8 cellular contexts compared by ENCODE assay signal in the genomic region with DNA sequence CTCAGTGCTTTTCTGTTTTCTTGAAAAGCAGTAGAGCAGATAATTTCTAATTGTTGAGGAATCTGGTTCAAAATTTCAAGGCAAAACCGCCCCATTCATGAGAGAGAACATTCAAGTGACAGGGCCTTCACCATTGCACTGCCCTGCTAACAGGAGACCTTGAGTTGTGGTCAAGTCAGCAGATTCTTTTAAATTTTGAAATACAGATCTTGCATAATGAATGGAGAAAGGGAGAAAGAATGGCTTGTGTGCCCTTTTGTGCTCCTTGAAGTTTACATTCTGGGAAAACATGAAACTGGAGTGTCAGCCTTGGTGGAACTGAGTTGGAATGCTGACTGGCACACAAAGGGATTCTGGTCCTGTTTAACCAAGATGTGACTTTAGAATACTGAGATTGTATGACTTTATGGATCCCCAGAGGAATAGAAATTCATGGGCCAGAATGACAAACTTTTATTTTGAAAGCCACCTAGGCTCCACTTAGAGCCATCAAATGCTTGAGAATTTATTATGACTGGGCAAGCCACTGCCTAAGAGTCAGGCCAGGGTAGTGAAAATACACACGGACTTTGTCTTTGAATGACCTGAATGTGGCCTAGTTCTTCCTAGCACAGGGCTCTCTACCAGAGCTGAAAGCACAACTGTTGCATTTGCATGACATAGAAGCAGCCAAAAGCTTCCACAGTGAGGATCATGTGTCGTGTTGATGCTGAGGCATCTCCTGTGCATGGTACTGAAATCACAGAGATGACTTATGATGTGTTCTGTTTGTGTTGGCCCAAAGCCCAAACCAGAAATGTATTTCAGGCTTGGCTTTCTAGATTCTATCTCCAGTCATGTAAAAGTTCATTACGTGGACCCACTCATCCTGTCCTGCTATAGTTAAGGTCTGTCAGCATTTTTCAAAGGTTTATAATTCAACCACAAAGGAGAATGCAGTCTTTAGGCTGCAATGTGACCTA.
DNase-seq lines count a peak whose midpoint lies in the region; ATAC-seq and TF ChIP-seq lines count a peak whose summit lies in the region.

No MANE protein-coding gene starts in this region.

- no peak for TF ChIP-seq CTCF in Panc1 (IDR thresholded peaks at IDR 0.05)
- no peak for TF ChIP-seq CTCF in fibroblast of pulmonary artery (IDR thresholded peaks at IDR 0.05; ENCODE audit: low read length, missing control alignments)
- TF ChIP-seq CTCF in progenitor cell of endocrine pancreas (IDR thresholded peaks at IDR 0.05; ENCODE audit: unreplicated experiment), result no peak

- no peaks in the 10 kb centered on the region for H3K27me3 Mint-ChIP-seq in progenitor cell of endocrine pancreas
- H3K27me3 Mint-ChIP-seq in activated naive CD8-positive, alpha-beta T cell treated with anti-CD3 and anti-CD28 coated beads for 36 hours, result peaks cover 8% of the 10 kb centered on the region

- ATAC-seq in Panc1, result peak; percentile 79

- H3K4me3 ChIP-seq in Panc1 (ENCODE audit: low read depth in 2 of 2, low read length in 2 of 2), result no peak overlapping the region
- no peak overlapping the region for H3K4me3 ChIP-seq in fibroblast of pulmonary artery (replicated peaks; ENCODE audit: low read depth, low read length)

- CTCF ChIA-PET in Panc1 (lab: Charles Lee), result no interaction called here

- H3K36me3 ChIP-seq in Panc1 (ENCODE audit: control insufficient read depth, insufficient read depth, low read length), result no peaks in the 10 kb centered on the region

- no peaks in the 10 kb centered on the region for H3K27me3 ChIP-seq in Panc1 (ENCODE audit: control insufficient read depth, insufficient read depth, low read length)

- intact Hi-C loops in Panc1 (cut with micrococcal nuclease; ENCODE audit: unreplicated experiment), result no loop called here

- in situ Hi-C loops in Panc1 (cut with HindIII; ENCODE audit: low pct_unique_long_range_greater_than_20kb, low sequenced_read_pairs), result no loop called here

- H3K36me3 Mint-ChIP-seq in progenitor cell of endocrine pancreas (ENCODE audit: insufficient read depth), result peaks cover 1% of the 10 kb centered on the region
- no peaks in the 10 kb centered on the region for H3K36me3 Mint-ChIP-seq in activated naive CD8-positive, alpha-beta T cell treated with anti-CD3 and anti-CD28 coated beads for 36 hours

- no peak overlapping the region for H3K4me3 Mint-ChIP-seq in progenitor cell of endocrine pancreas (ENCODE audit: low read depth)
- no peak overlapping the region for H3K4me3 Mint-ChIP-seq in activated naive CD8-positive, alpha-beta T cell treated with anti-CD3 and anti-CD28 coated beads for 36 hours

- H3K27ac ChIP-seq in Panc1 (ENCODE audit: low read length), result no peak overlapping the region

- H3K4me1 Mint-ChIP-seq in progenitor cell of endocrine pancreas (ENCODE audit: low read depth), result peaks cover 29% of the 10 kb centered on the region
- no peaks in the 10 kb centered on the region for H3K4me1 Mint-ChIP-seq in activated naive CD8-positive, alpha-beta T cell treated with anti-CD3 and anti-CD28 coated beads for 36 hours

- DNase-seq in ELR (ENCODE audit: low read depth) (peak; percentile 91), Panc1 (ENCODE audit: low read depth, low spot score) (peak; percentile 92), fibroblast of pulmonary artery (ENCODE audit: low read depth) (peak; percentile 98), progenitor cell of endocrine pancreas (ENCODE audit: low spot score, unreplicated experiment) (no peak), DMS79 treated with DMSO at 0.1 percent for 48 hours (lab: John Stamatoyannopoulos, UW) (no peak)
- DNase-seq in activated CD8-positive, alpha-beta memory T cell treated with anti-CD3 and anti-CD28 coated beads, Interleukin-2, amount 50 U/mL, for 48 hours, result no peak
- DNase-seq in activated naive CD8-positive, alpha-beta T cell treated with anti-CD3 and anti-CD28 coated beads for 36 hours, result no peak
- no peak for DNase-seq in activated CD4-positive, alpha-beta T cell treated with anti-CD3 and anti-CD28 coated beads, Interleukin-2, amount 50 U/mL, for 4 hours

- peak overlapping the region; percentile 7 for H3K27ac Mint-ChIP-seq in progenitor cell of endocrine pancreas
- no peak overlapping the region for H3K27ac Mint-ChIP-seq in activated naive CD8-positive, alpha-beta T cell treated with anti-CD3 and anti-CD28 coated beads for 36 hours

- H3K9me3 Mint-ChIP-seq in progenitor cell of endocrine pancreas (ENCODE audit: low read depth), result no peaks in the 10 kb centered on the region
- no peaks in the 10 kb centered on the region for H3K9me3 Mint-ChIP-seq in activated naive CD8-positive, alpha-beta T cell treated with anti-CD3 and anti-CD28 coated beads for 36 hours

- POLR2A ChIA-PET in Panc1 (lab: Charles Lee), result no interaction called here

- H3K4me1 ChIP-seq in Panc1 (ENCODE audit: control insufficient read depth, insufficient read depth, low read length), result peaks cover 10% of the 10 kb centered on the region

- no TSS peak for BruUV-seq in Panc1 (replicated peaks; lab: Mats Ljungman, UMichigan)

- no peaks in the 10 kb centered on the region for H3K9me3 ChIP-seq in Panc1 (ENCODE audit: control insufficient read depth, insufficient read depth, low read depth, low read length)

Comparison
In these comparisons a context has a peak if more than half of its experiments do, and no peak if none do; other contexts are left out.
1. DNase-seq: peak in ELR (single experiment), Panc1 (single experiment) and fibroblast of pulmonary artery (single experiment); none in progenitor cell of endocrine pancreas (single experiment), DMS79 treated with DMSO at 0.1 percent for 48 hours (single experiment), activated CD8-positive, alpha-beta memory T cell treated with anti-CD3 and anti-CD28 coated beads, Interleukin-2, amount 50 U/mL, for 48 hours (single experiment), activated naive CD8-positive, alpha-beta T cell treated with anti-CD3 and anti-CD28 coated beads for 36 hours (single experiment) and activated CD4-positive, alpha-beta T cell treated with anti-CD3 and anti-CD28 coated beads, Interleukin-2, amount 50 U/mL, for 4 hours (0 of 2).